In genomic region chr1:201560328-201561194, GRCh38 we compare ENCODE assay signal across 1 cellular context.
TF ChIP-seq lines count a peak whose summit lies in the region.

No MANE protein-coding gene starts in this region.

TF ChIP-seq in H1, 55 proteins besides CTCF, POLR2A, EP300 and RAD21:
- TF ChIP-seq POU5F1 (IDR thresholded peaks at IDR 0.05; ENCODE audit: low read depth, low read length) (no peak), BACH1 (IDR thresholded peaks at IDR 0.05; ENCODE audit: low read length) (no peak), RXRA (IDR thresholded peaks at IDR 0.05; ENCODE audit: insufficient read depth, low read depth, low read length) (no peak), EGR1 (IDR thresholded peaks at IDR 0.05; ENCODE audit: borderline replicate concordance, low read depth, low read length) (no peak), RFX5 (IDR thresholded peaks at IDR 0.05; ENCODE audit: borderline replicate concordance, low read depth, low read length) (no peak), SIN3A (conservative IDR thresholded peaks at IDR 0.05 in 1 of 2, IDR thresholded peaks at IDR 0.05 in 1 of 2; ENCODE audit: low read depth in 1 of 2, low read length in 2 of 2) (no peak), POLR2AphosphoS5 (IDR thresholded peaks at IDR 0.05; ENCODE audit: low read depth, low read length) (no peak), BCL11A (IDR thresholded peaks at IDR 0.05; ENCODE audit: low read depth in 2 of 2, low read length in 2 of 2) (no peak), CHD1 (IDR thresholded peaks at IDR 0.05; ENCODE audit: low read depth, low read length) (no peak), HDAC6 (IDR thresholded peaks at IDR 0.05; ENCODE audit: low read depth, low read length) (no peak), NRF1 (IDR thresholded peaks at IDR 0.05; ENCODE audit: low read depth, low read length) (no peak), HDAC2 (IDR thresholded peaks at IDR 0.05; ENCODE audit: borderline replicate concordance in 1 of 2, low read depth in 2 of 2, low read length in 2 of 2) (no peak), SP4 (IDR thresholded peaks at IDR 0.05; ENCODE audit: low read length) (no peak), CTBP2 (IDR thresholded peaks at IDR 0.05; ENCODE audit: borderline replicate concordance, insufficient read depth, insufficient read length, low read length) (no peak), GABPA (IDR thresholded peaks at IDR 0.05; ENCODE audit: borderline replicate concordance, insufficient read depth, low read length) (no peak), ASH2L (IDR thresholded peaks at IDR 0.05; ENCODE audit: low read length) (no peak), TEAD4 (IDR thresholded peaks at IDR 0.05; ENCODE audit: low read depth, low read length) (no peak)
- TF ChIP-seq, protein P1, sequence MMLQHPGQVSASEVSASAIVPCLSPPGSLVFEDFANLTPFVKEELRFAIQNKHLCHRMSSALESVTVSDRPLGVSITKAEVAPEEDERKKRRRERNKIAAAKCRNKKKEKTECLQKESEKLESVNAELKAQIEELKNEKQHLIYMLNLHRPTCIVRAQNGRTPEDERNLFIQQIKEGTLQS (IDR thresholded peaks at IDR 0.05; ENCODE audit: insufficient read depth, low read depth, low read length), result no peak
